Comparison of ENCODE assay signal across 22 cellular contexts in genomic region chr10:106815427-106816043, GRCh38.
DNase-seq lines count a peak whose midpoint lies in the region; ATAC-seq, FAIRE-seq and TF ChIP-seq lines count a peak whose summit lies in the region.
"Had no signal": no experiment of that assay in that cellular context is flagged by ENCODE, and none has a peak within 500 bp of the region (broad histone marks: within the 10 kb centered on the region; RNA-seq: fewer than 3 reads in every experiment).

No MANE protein-coding gene starts in this region.

- H3K27ac Mint-ChIP-seq in natural killer cell treated with Interleukin-12 subunit alpha and Interleukin-12 subunit beta and Interleukin-15 and Interleukin-18, amount 100 ng/mL, for 72 hours = peak overlapping the region; percentile 58 to 70
- H3K27ac Mint-ChIP-seq: activated CD4-positive, alpha-beta T cell treated with anti-CD3 and anti-CD28 coated beads for 36 hours had no signal

- no peaks in the 10 kb centered on the region for H3K27me3 Mint-ChIP-seq in natural killer cell treated with Interleukin-12 subunit alpha and Interleukin-12 subunit beta and Interleukin-15 and Interleukin-18, amount 100 ng/mL, for 72 hours
- H3K27me3 Mint-ChIP-seq: activated CD4-positive, alpha-beta T cell treated with anti-CD3 and anti-CD28 coated beads for 36 hours had no signal

- peaks cover 6% of the 10 kb centered on the region for H3K36me3 Mint-ChIP-seq in natural killer cell treated with Interleukin-12 subunit alpha and Interleukin-12 subunit beta and Interleukin-15 and Interleukin-18, amount 100 ng/mL, for 72 hours

- H3K27me3 ChIP-seq in Loucy (ENCODE audit: insufficient read depth, low read length, poor library complexity, severe bottlenecking) (no peaks in the 10 kb centered on the region), small intestine (ENCODE audit: control insufficient read depth in 2 of 2, insufficient read depth in 2 of 2, low read length in 2 of 2) (no peaks in the 10 kb centered on the region)
- H3K27me3 ChIP-seq: sigmoid colon, SJCRH30 had no signal

- H3K4me3 Mint-ChIP-seq in natural killer cell treated with Interleukin-12 subunit alpha and Interleukin-12 subunit beta and Interleukin-15 and Interleukin-18, amount 100 ng/mL, for 72 hours = peak overlapping the region; percentile 69
- H3K4me3 Mint-ChIP-seq: activated CD4-positive, alpha-beta T cell treated with anti-CD3 and anti-CD28 coated beads for 36 hours had no signal

- peak overlapping the region; percentile 80 for H3K4me2 ChIP-seq in Loucy (ENCODE audit: low read depth, low read length, poor library complexity, severe bottlenecking)

- H4K20me1 ChIP-seq in Loucy (ENCODE audit: insufficient read depth, low read length, poor library complexity, severe bottlenecking) = no peaks in the 10 kb centered on the region

- DNase-seq in natural killer cell treated with Interleukin-12 subunit alpha and Interleukin-12 subunit beta and Interleukin-15 and Interleukin-18, amount 100 ng/mL, for 72 hours (ENCODE audit: low spot score) = no peak
- DNase-seq in AML-193 (lab: John Stamatoyannopoulos, UW) (no peak), small intestine (no peak), urothelium cell line (ENCODE audit: low spot score) (no peak)
- DNase-seq: activated CD4-positive, alpha-beta T cell treated with anti-CD3 and anti-CD28 coated beads for 36 hours; activated naive CD4-positive, alpha-beta T cell treated with Interleukin-2 at 50 U/mL for 16 hours; activated T-cell treated with anti-CD3 and anti-CD28 coated beads for 4 hours; Calu3; foreskin fibroblast; left cardiac atrium; NCI-H1930; NCI-H446 treated with DMSO at 0.1 percent for 48 hours; OCI-M1; sigmoid colon; SJCRH30; stimulated activated CD4-positive, alpha-beta T cell treated with anti-CD3 and anti-CD28 coated beads, Interleukin-4, amount 100 ng/mL, for 1 hour; T1000 had no signal

- H3K9me3 Mint-ChIP-seq in natural killer cell treated with Interleukin-12 subunit alpha and Interleukin-12 subunit beta and Interleukin-15 and Interleukin-18, amount 100 ng/mL, for 72 hours = peaks cover 3% of the 10 kb centered on the region

- no peak overlapping the region for H3K27ac ChIP-seq in small intestine (ENCODE audit: low read depth in 1 of 2, low read length in 1 of 2)
- H3K27ac ChIP-seq: sigmoid colon, SJCRH30 had no signal

- no peak for TF ChIP-seq CTCF in Loucy (conservative IDR thresholded peaks at IDR 0.05; ENCODE audit: low read length)

- H2AFZ ChIP-seq in Loucy (ENCODE audit: low read length) = no peak overlapping the region

- no peak for FAIRE-seq in small intestine (lab: Jason Lieb, UNC)
- no peak for FAIRE-seq in urothelium cell line (lab: Jason Lieb, UNC)
- FAIRE-seq: astrocyte had no signal

- WGBS in small intestine, 3 donors = 39 to 65% (median 52%) methylated on average over 3 of the region's 3 CpGs

- H3F3A ChIP-seq in Loucy (ENCODE audit: low read depth) = peaks cover 14% of the 10 kb centered on the region

- ATAC-seq in GM18520 (IDR thresholded peaks at IDR 0.05; ENCODE audit: unreplicated experiment) (peak; percentile 37), GM21619 (IDR thresholded peaks at IDR 0.05; ENCODE audit: unreplicated experiment) (peak; percentile 79), GM21529 (IDR thresholded peaks at IDR 0.05; ENCODE audit: unreplicated experiment) (no peak)
- ATAC-seq in natural killer cell treated with Interleukin-12 subunit alpha and Interleukin-12 subunit beta and Interleukin-15 and Interleukin-18, amount 100 ng/mL, for 72 hours = no peak
- ATAC-seq: activated CD4-positive, alpha-beta T cell treated with anti-CD3 and anti-CD28 coated beads for 36 hours; left cardiac atrium had no signal

- no peaks in the 10 kb centered on the region for H3K9me3 ChIP-seq in Loucy (ENCODE audit: insufficient read depth, low read depth, low read length)
- H3K9me3 ChIP-seq in small intestine (ENCODE audit: control insufficient read depth, low read depth) = no peaks in the 10 kb centered on the region
- H3K9me3 ChIP-seq: sigmoid colon, SJCRH30 had no signal

- H3K4me1 ChIP-seq in Loucy (ENCODE audit: insufficient read depth, low read length, poor library complexity, severe bottlenecking) = peaks cover 74% of the 10 kb centered on the region
- H3K4me1 ChIP-seq in small intestine (ENCODE audit: control insufficient read depth in 2 of 2, insufficient read depth in 1 of 2, low read depth in 1 of 2, low read length in 1 of 2) = no peaks in the 10 kb centered on the region
- H3K4me1 ChIP-seq: sigmoid colon, SJCRH30 had no signal

- H3K36me3 ChIP-seq in Loucy (ENCODE audit: insufficient read depth, low read length) (no peaks in the 10 kb centered on the region), small intestine (ENCODE audit: control insufficient read depth in 2 of 2, insufficient read depth in 2 of 2, low read length in 2 of 2) (no peaks in the 10 kb centered on the region)
- H3K36me3 ChIP-seq: sigmoid colon, SJCRH30 had no signal

- H3K9me2 ChIP-seq in Loucy (replicated peaks; ENCODE audit: low read depth, low read length) = no peaks in the 10 kb centered on the region

- H3K4me3 ChIP-seq in Loucy (ENCODE audit: low read length, poor library complexity, severe bottlenecking) (peak overlapping the region; percentile 52), small intestine (ENCODE audit: low read depth in 1 of 2, low read length in 2 of 2) (no peak overlapping the region)
- H3K4me3 ChIP-seq: sigmoid colon, SJCRH30 had no signal

- peaks cover 43 to 55% of the 10 kb centered on the region in 2 donors for H3K4me1 Mint-ChIP-seq in natural killer cell treated with Interleukin-12 subunit alpha and Interleukin-12 subunit beta and Interleukin-15 and Interleukin-18, amount 100 ng/mL, for 72 hours (ENCODE audit: low read depth in 2 of 2)
- H3K4me1 Mint-ChIP-seq: activated CD4-positive, alpha-beta T cell treated with anti-CD3 and anti-CD28 coated beads for 36 hours had no signal

- no peaks in the 10 kb centered on the region for H3K79me2 ChIP-seq in Loucy (ENCODE audit: insufficient read depth, low read length)

- peak overlapping the region; percentile 35 for H3K9ac ChIP-seq in Loucy (ENCODE audit: low read depth, low read length, poor library complexity, severe bottlenecking)

Comparison
In these comparisons a context has a peak if more than half of its experiments do, and no peak if none do; other contexts are left out.
1. ATAC-seq: peak in GM18520 (single experiment) and GM21619 (single experiment); none in natural killer cell treated with Interleukin-12 subunit alpha and Interleukin-12 subunit beta and Interleukin-15 and Interleukin-18, amount 100 ng/mL, for 72 hours (0 of 2) and GM21529 (single experiment).